In genomic region chr14:77098470-77099353, GRCh38 we compare ENCODE assay signal across 8 cellular contexts. TPM values are rescaled to one million over a fixed set of nuclear protein-coding genes. Genes with fewer than 3 reads are reported as not detected.
DNase-seq lines count a peak whose midpoint lies in the region; ATAC-seq and TF ChIP-seq lines count a peak whose summit lies in the region.

No MANE protein-coding gene starts in this region.

- H3K27me3 Mint-ChIP-seq in stimulated activated naive B cell treated with anti-CD40 and anti-IgM and Interleukin-4, amounts not matched to agents 10 μg/mL and 1 μg/mL and 100 μg/mL, for 72 hours = no peaks in the 10 kb centered on the region

- peak; percentile 52 to 65 (median 60) for ATAC-seq in right lobe of liver
- ATAC-seq in stimulated activated naive B cell treated with anti-CD40 and anti-IgM and Interleukin-4, amounts not matched to agents 10 μg/mL and 1 μg/mL and 100 μg/mL, for 72 hours (replicated peaks) = no peak
- ATAC-seq in activated CD4-positive, CD25-positive, alpha-beta regulatory T cell treated with anti-CD3 and anti-CD28 coated beads, Interleukin-2, amount 50 U/mL, for 24 hours = no peak

- no peak for TF ChIP-seq CTCF in coronary artery (IDR thresholded peaks at IDR 0.05)
- TF ChIP-seq CTCF in right lobe of liver (IDR thresholded peaks at IDR 0.05) = no peak

- peaks cover 37 to 76% of the 10 kb centered on the region in 2 donors for H3K4me1 Mint-ChIP-seq in stimulated activated naive B cell treated with anti-CD40 and anti-IgM and Interleukin-4, amounts not matched to agents 10 μg/mL and 1 μg/mL and 100 μg/mL, for 72 hours

- DNase-seq in activated T-cell treated with anti-CD3 and anti-CD28 coated beads for 4 hours (peak; percentile 13), SW480 (ENCODE audit: low spot score) (peak; percentile 17), coronary artery (ENCODE audit: low spot score) (peak; percentile 89), right lobe of liver (peak; percentile 66 to 89 (median 87)), mesenteric fat pad (ENCODE audit: low spot score) (no peak)
- no peak for DNase-seq in activated T-cell treated with anti-CD3 and anti-CD28 coated beads, Interleukin-2, amount 50 U/mL, for 1 hour
- no peak for DNase-seq in stimulated activated naive B cell treated with anti-CD40 and anti-IgM and Interleukin-4, amounts not matched to agents 10 μg/mL and 1 μg/mL and 100 μg/mL, for 72 hours

- 4% methylated on average over 16 of the region's 27 CpGs for WGBS in right lobe of liver (ENCODE audit: insufficient coverage, low coverage, low lambda C conversion rate, missing lambda C conversion rate)

- H3K4me3 ChIP-seq in coronary artery (peak overlapping the region; percentile 97), right lobe of liver (peak overlapping the region; percentile 68 to 77 (median 74))

- H3K4me1 ChIP-seq in right lobe of liver = peaks cover 0 to 24% (median 3%) of the 10 kb centered on the region in 4 donors

- no peaks in the 10 kb centered on the region for H3K9me3 ChIP-seq in right lobe of liver

- intact Hi-C loops in right lobe of liver (cut with DNase I) = no loop called here

- H3K27ac ChIP-seq in coronary artery (peak overlapping the region; percentile 97 to 100), right lobe of liver (peak overlapping the region; percentile 84 to 96 (median 95))

- peak overlapping the region; percentile 95 to 98 for H3K4me3 Mint-ChIP-seq in stimulated activated naive B cell treated with anti-CD40 and anti-IgM and Interleukin-4, amounts not matched to agents 10 μg/mL and 1 μg/mL and 100 μg/mL, for 72 hours

- H3K9me3 Mint-ChIP-seq in stimulated activated naive B cell treated with anti-CD40 and anti-IgM and Interleukin-4, amounts not matched to agents 10 μg/mL and 1 μg/mL and 100 μg/mL, for 72 hours = no peaks in the 10 kb centered on the region

- peaks cover 2 to 5% of the 10 kb centered on the region in 2 donors for H3K36me3 Mint-ChIP-seq in stimulated activated naive B cell treated with anti-CD40 and anti-IgM and Interleukin-4, amounts not matched to agents 10 μg/mL and 1 μg/mL and 100 μg/mL, for 72 hours

- H3K27ac Mint-ChIP-seq in stimulated activated naive B cell treated with anti-CD40 and anti-IgM and Interleukin-4, amounts not matched to agents 10 μg/mL and 1 μg/mL and 100 μg/mL, for 72 hours = peak overlapping the region; percentile 99

- no peak for TF ChIP-seq POLR2A in right lobe of liver (IDR thresholded peaks at IDR 0.05)

- no peaks in the 10 kb centered on the region for H3K27me3 ChIP-seq in right lobe of liver

- no peaks in the 10 kb centered on the region for H3K36me3 ChIP-seq in right lobe of liver

RNA-seq across cellular contexts. Expression of gene CIPC, which starts 0.7 kb away (rescaled TPM):
- total RNA-seq in right lobe of liver (10 to 100 TPM; 10.4 to 18.7 (median 12.7) TPM), mesenteric fat pad (23.1 TPM)

RNA-seq across cellular contexts. Expression of gene ZDHHC22, which starts 42.9 kb away (rescaled TPM):
- not detected for total RNA-seq in right lobe of liver
- total RNA-seq in mesenteric fat pad = not detected

Comparison
In these comparisons a context has a peak if more than half of its experiments do, and no peak if none do; other contexts are left out.
1. DNase-seq: peak in activated T-cell treated with anti-CD3 and anti-CD28 coated beads for 4 hours (single experiment), SW480 (single experiment), coronary artery (single experiment) and right lobe of liver (3 of 3); none in activated T-cell treated with anti-CD3 and anti-CD28 coated beads, Interleukin-2, amount 50 U/mL, for 1 hour (single experiment), stimulated activated naive B cell treated with anti-CD40 and anti-IgM and Interleukin-4, amounts not matched to agents 10 μg/mL and 1 μg/mL and 100 μg/mL, for 72 hours (single experiment) and mesenteric fat pad (single experiment).
2. ATAC-seq: peak in right lobe of liver (4 of 4); none in stimulated activated naive B cell treated with anti-CD40 and anti-IgM and Interleukin-4, amounts not matched to agents 10 μg/mL and 1 μg/mL and 100 μg/mL, for 72 hours (0 of 2) and activated CD4-positive, CD25-positive, alpha-beta regulatory T cell treated with anti-CD3 and anti-CD28 coated beads, Interleukin-2, amount 50 U/mL, for 24 hours (0 of 2).